ENCODE assay signal across 8 cellular contexts in genomic region chr11:61815790-61816735, GRCh38. TPM values are rescaled to one million over a fixed set of nuclear protein-coding genes. Genes with fewer than 3 reads are reported as not detected.
DNase-seq lines count a peak whose midpoint lies in the region; ATAC-seq and TF ChIP-seq lines count a peak whose summit lies in the region.

No MANE protein-coding gene starts in this region.

- H3K36me3 Mint-ChIP-seq in endothelial cell (ENCODE audit: low read depth, unreplicated experiment), result peaks cover 17% of the 10 kb centered on the region

- H3K4ac ChIP-seq in mesenchymal stem cell (ENCODE audit: low read depth in 1 of 2, low read length in 2 of 2), result peak overlapping the region; percentile 95 to 99

- peak overlapping the region; percentile 78 for H3K4me3 ChIP-seq in A673 (ENCODE audit: low read depth, low read length, poor library complexity, severe bottlenecking)
- peak overlapping the region; percentile 74 to 92 for H3K4me3 ChIP-seq in mesenchymal stem cell (ENCODE audit: insufficient read depth in 1 of 2, low read depth in 1 of 2, low read length in 2 of 2)

- peaks cover 18% of the 10 kb centered on the region for H3K27me3 Mint-ChIP-seq in endothelial cell (ENCODE audit: unreplicated experiment)

- no peaks in the 10 kb centered on the region for H3K27me3 ChIP-seq in A673 (replicated peaks; ENCODE audit: insufficient read depth, low read depth, low read length, poor library complexity)
- no peaks in the 10 kb centered on the region for H3K27me3 ChIP-seq in mesenchymal stem cell (ENCODE audit: control insufficient read depth in 1 of 2, insufficient read depth in 1 of 2, low read length in 2 of 2)

- H3K4me1 Mint-ChIP-seq in endothelial cell (ENCODE audit: unreplicated experiment), result peaks cover 16% of the 10 kb centered on the region

- H3K27ac Mint-ChIP-seq in endothelial cell (ENCODE audit: unreplicated experiment), result peak overlapping the region; percentile 98

- peak overlapping the region; percentile 83 for H2BK15ac ChIP-seq in mesenchymal stem cell (ENCODE audit: low read depth, poor library complexity, severe bottlenecking)

- H2AFZ ChIP-seq in mesenchymal stem cell (ENCODE audit: low read depth, low read length), result no peak overlapping the region

- POLR2A ChIA-PET in A673 (lab: Charles Lee; ENCODE audit: low non-redundant PET), result interaction anchor here (0.7 kb wide), 1 partner anchor 8 kb away, joined by 5 read pairs; no protein-coding TSS in a partner anchor

- H3K18ac ChIP-seq in mesenchymal stem cell (ENCODE audit: low read depth in 1 of 2, low read length in 2 of 2), result peak overlapping the region; percentile 98 to 99

- H3K27ac ChIP-seq in A673 (ENCODE audit: low read depth, low read length, poor library complexity, severe bottlenecking) (peak overlapping the region; percentile 96), mesenchymal stem cell (ENCODE audit: low read length, poor library complexity, severe bottlenecking) (peak overlapping the region; percentile 82)

- BruUV-seq in A673 (replicated peaks; lab: Mats Ljungman, UMichigan), result no TSS peak

- peak overlapping the region; percentile 17 for H2AK5ac ChIP-seq in mesenchymal stem cell (ENCODE audit: low read length, severe bottlenecking)

- peak overlapping the region; percentile 98 for H3K4me3 Mint-ChIP-seq in endothelial cell (ENCODE audit: unreplicated experiment)

- H3K4me1 ChIP-seq in A673 (ENCODE audit: insufficient read depth, low read length, poor library complexity, severe bottlenecking) (peaks cover 36% of the 10 kb centered on the region), mesenchymal stem cell (ENCODE audit: control insufficient read depth, insufficient read depth, low read depth, low read length) (peaks cover 9% of the 10 kb centered on the region)

- H2BK120ac ChIP-seq in mesenchymal stem cell (ENCODE audit: low read depth, low read length), result peak overlapping the region; percentile 90

- H3K9me3 ChIP-seq in A673 (ENCODE audit: low read depth, low read length, poor library complexity, severe bottlenecking) (no peaks in the 10 kb centered on the region), mesenchymal stem cell (ENCODE audit: control insufficient read depth, low read length) (no peaks in the 10 kb centered on the region)

- ATAC-seq in GM18502 (IDR thresholded peaks at IDR 0.05; ENCODE audit: poor library complexity, unreplicated experiment) (peak; percentile 29), HG03039 (IDR thresholded peaks at IDR 0.05; ENCODE audit: unreplicated experiment) (peak; percentile 5)

- peak overlapping the region; percentile 85 for H3K4me2 ChIP-seq in mesenchymal stem cell (ENCODE audit: low read length, poor library complexity, severe bottlenecking)

- intact Hi-C loops in A673 (cut with micrococcal nuclease; ENCODE audit: unreplicated experiment), result no loop called here

- H2BK5ac ChIP-seq in mesenchymal stem cell (ENCODE audit: low read depth, low read length, poor library complexity, severe bottlenecking), result peak overlapping the region; percentile 77

- H3K9ac ChIP-seq in mesenchymal stem cell (ENCODE audit: low read length), result peak overlapping the region; percentile 97

- CTCF ChIA-PET in A673 (lab: Charles Lee), result interaction anchor here (0.6 to 1.4 kb wide), 3 partner anchors 19 to 119 kb away, joined by 4 to 7 read pairs (median 5); partner anchors contain the start of gene FEN1

- H2BK12ac ChIP-seq in mesenchymal stem cell (ENCODE audit: low read length in 2 of 2), result peak overlapping the region; percentile 51 to 79

- H3K79me1 ChIP-seq in mesenchymal stem cell (replicated peaks; ENCODE audit: low read length, poor library complexity, severe bottlenecking), result peaks cover 15% of the 10 kb centered on the region

- peaks cover 39% of the 10 kb centered on the region for H3K36me3 ChIP-seq in A673 (ENCODE audit: insufficient read depth, low read length, poor library complexity, severe bottlenecking)
- peaks cover 21 to 25% of the 10 kb centered on the region in 2 experiments for H3K36me3 ChIP-seq in mesenchymal stem cell (ENCODE audit: control insufficient read depth in 1 of 2, insufficient read depth in 2 of 2, low read depth in 1 of 2, low read length in 2 of 2)

- no peaks in the 10 kb centered on the region for H3K9me3 Mint-ChIP-seq in endothelial cell (ENCODE audit: unreplicated experiment)

- no peak for TF ChIP-seq CTCF in A673 (conservative IDR thresholded peaks at IDR 0.05; ENCODE audit: low read depth, low read length)
- TF ChIP-seq CTCF in endothelial cell (IDR thresholded peaks at IDR 0.05; ENCODE audit: unreplicated experiment), result no peak

- peak overlapping the region; percentile 51 to 90 for H3K23ac ChIP-seq in mesenchymal stem cell (ENCODE audit: low read length in 2 of 2)

- under 1% methylated on average over 68 of the region's 69 CpGs for WGBS in mesenchymal stem cell

- peak; percentile 64 for DNase-seq in A673 (ENCODE audit: low spot score)
- peak; percentile 89 for DNase-seq in NCI-H226
- DNase-seq in activated CD8-positive, alpha-beta memory T cell treated with anti-CD3 and anti-CD28 coated beads for 48 hours (ENCODE audit: low read depth in 2 of 3, low spot score in 2 of 3), result peak in 2 of 3 experiments; percentile 37 to 42
- peak; percentile 70 for DNase-seq in endothelial cell (ENCODE audit: low spot score)
- peak; percentile 80 for DNase-seq in mesenchymal stem cell
- peak in 5 of 6 experiments; percentile 20 to 56 (median 33) for DNase-seq in stimulated activated naive CD4-positive, alpha-beta T cell (lab: John Stamatoyannopoulos, UW)

- peak overlapping the region; percentile 99 for H4K91ac ChIP-seq in mesenchymal stem cell (ENCODE audit: low read length)

- H3K14ac ChIP-seq in mesenchymal stem cell (ENCODE audit: low read length in 2 of 2), result peak overlapping the region in 1 of 2 experiments; percentile 99

- peak overlapping the region; percentile 98 for H4K8ac ChIP-seq in mesenchymal stem cell (ENCODE audit: low read length)

RNA-seq across cellular contexts. Expression of gene FADS1, which starts 0.7 kb away (rescaled TPM):
- total RNA-seq in A673 (2021) (442 and 490 TPM in 2 replicates), endothelial cell (ENCODE audit: unreplicated experiment) (102 TPM)
- polyA plus RNA-seq in mesenchymal stem cell (2013, experiment 1 of 2), result 262 TPM
- polyA plus RNA-seq in mesenchymal stem cell (2013, experiment 2 of 2), result 260 TPM

RNA-seq across cellular contexts. Expression of gene FADS2, which starts 12.0 kb away (rescaled TPM):
- total RNA-seq in A673 (2021) (1,097 and 1,272 TPM in 2 replicates), endothelial cell (ENCODE audit: unreplicated experiment) (682 TPM)
- 1,185 TPM for polyA plus RNA-seq in mesenchymal stem cell (2013, experiment 1 of 2)
- polyA plus RNA-seq in mesenchymal stem cell (2013, experiment 2 of 2), result 1,187 TPM

RNA-seq across cellular contexts. Expression of gene FEN1, which starts 23.4 kb away (rescaled TPM):
- 140 and 152 TPM in 2 replicates for total RNA-seq in A673 (2021)
- 22.0 TPM for total RNA-seq in endothelial cell (ENCODE audit: unreplicated experiment)
- polyA plus RNA-seq in mesenchymal stem cell (2013, experiment 1 of 2), result 10.6 TPM
- 10.7 TPM for polyA plus RNA-seq in mesenchymal stem cell (2013, experiment 2 of 2)

RNA-seq across cellular contexts. Expression of gene TMEM258, which starts 23.7 kb away (rescaled TPM):
- total RNA-seq in A673 (2021) (138 and 139 TPM in 2 replicates), endothelial cell (ENCODE audit: unreplicated experiment) (125 TPM)
- 175 TPM for polyA plus RNA-seq in mesenchymal stem cell (2013, experiment 1 of 2)
- polyA plus RNA-seq in mesenchymal stem cell (2013, experiment 2 of 2), result 180 TPM

Comparison
In these comparisons a context has a peak if more than half of its experiments do, and no peak if none do; other contexts are left out.
1. Peak in every context shown above with its lines: DNase-seq, ATAC-seq, H3K4me3 ChIP-seq and H3K27ac ChIP-seq.
2. DNase-seq: peak in every context shown above with its lines; median percentile 89 in NCI-H226; 80 in mesenchymal stem cell; 70 in endothelial cell; 64 in A673; 40 in activated CD8-positive, alpha-beta memory T cell treated with anti-CD3 and anti-CD28 coated beads for 48 hours; 33 in stimulated activated naive CD4-positive, alpha-beta T cell.